Comparison of ENCODE assay signal across 19 cellular contexts in genomic region chr10:29379208-29379607, GRCh38.
"Had no signal": no experiment of that assay in that cellular context is flagged by ENCODE, and none has a peak within 500 bp of the region (broad histone marks: within the 10 kb centered on the region; RNA-seq: fewer than 3 reads in every experiment).

No MANE protein-coding gene starts in this region.

- H3K4me1 ChIP-seq: esophagus squamous epithelium, stomach, testis had no signal

- FAIRE-seq: islet of Langerhans had no signal

- H3K27me3 Mint-ChIP-seq: type B pancreatic cell had no signal

- DNase-seq: activated CD4-positive, alpha-beta T cell treated with anti-CD3 and anti-CD28 coated beads for 1 hour; activated gamma-delta T cell treated with Interleukin-2 at 50 U/mL for 16 hours; amniotic stem cell; dermis blood vessel endothelial cell; effector memory CD4-positive, alpha-beta T cell; esophagus squamous epithelium; foreskin fibroblast; hippocampal formation; left cardiac atrium; sigmoid colon; stimulated activated CD4-positive, alpha-beta T cell treated with anti-CD3 and anti-CD28 coated beads, Interleukin-4, amount 100 ng/mL, for 24 hours; stomach; testis had no signal

- H3K4me3 ChIP-seq: esophagus squamous epithelium, sigmoid colon, stomach, testis had no signal

- ATAC-seq: activated naive CD4-positive, alpha-beta T cell treated with anti-CD3 and anti-CD28 coated beads, Interleukin-2, amount 50 U/mL, for 72 hours; left cardiac atrium; natural killer cell treated with Interleukin-12 subunit alpha and Interleukin-12 subunit beta and Interleukin-15 and Interleukin-18, amount 100 ng/mL, for 72 hours; stimulated activated effector memory CD8-positive, alpha-beta T cell treated with anti-CD3 and anti-CD28 coated beads, Interleukin-12 subunit alpha, Interleukin-12 subunit beta, amount 100 ng/mL, for 72 hours had no signal

- H3K27me3 ChIP-seq: esophagus squamous epithelium, sigmoid colon, stomach, testis had no signal

- H3K9me3 Mint-ChIP-seq: activated naive CD4-positive, alpha-beta T cell treated with anti-CD3 and anti-CD28 coated beads, Interleukin-2, amount 50 U/mL, for 72 hours; natural killer cell treated with Interleukin-12 subunit alpha and Interleukin-12 subunit beta and Interleukin-15 and Interleukin-18, amount 100 ng/mL, for 72 hours; stimulated activated effector memory CD8-positive, alpha-beta T cell treated with anti-CD3 and anti-CD28 coated beads, Interleukin-12 subunit alpha, Interleukin-12 subunit beta, amount 100 ng/mL, for 72 hours had no signal

- H3K27ac Mint-ChIP-seq: activated naive CD4-positive, alpha-beta T cell treated with anti-CD3 and anti-CD28 coated beads, Interleukin-2, amount 50 U/mL, for 72 hours; natural killer cell treated with Interleukin-12 subunit alpha and Interleukin-12 subunit beta and Interleukin-15 and Interleukin-18, amount 100 ng/mL, for 72 hours; stimulated activated effector memory CD8-positive, alpha-beta T cell treated with anti-CD3 and anti-CD28 coated beads, Interleukin-12 subunit alpha, Interleukin-12 subunit beta, amount 100 ng/mL, for 72 hours; type B pancreatic cell had no signal

- H3K36me3 ChIP-seq: esophagus squamous epithelium, sigmoid colon, stomach had no signal

- H3K36me3 Mint-ChIP-seq: activated naive CD4-positive, alpha-beta T cell treated with anti-CD3 and anti-CD28 coated beads, Interleukin-2, amount 50 U/mL, for 72 hours; natural killer cell treated with Interleukin-12 subunit alpha and Interleukin-12 subunit beta and Interleukin-15 and Interleukin-18, amount 100 ng/mL, for 72 hours; stimulated activated effector memory CD8-positive, alpha-beta T cell treated with anti-CD3 and anti-CD28 coated beads, Interleukin-12 subunit alpha, Interleukin-12 subunit beta, amount 100 ng/mL, for 72 hours; type B pancreatic cell had no signal

- H3K9me3 ChIP-seq: esophagus squamous epithelium, sigmoid colon, stomach, testis had no signal

- H3K27ac ChIP-seq: esophagus squamous epithelium, sigmoid colon, stomach, testis, VCaP had no signal

- H3K4me3 Mint-ChIP-seq: natural killer cell treated with Interleukin-12 subunit alpha and Interleukin-12 subunit beta and Interleukin-15 and Interleukin-18, amount 100 ng/mL, for 72 hours; stimulated activated effector memory CD8-positive, alpha-beta T cell treated with anti-CD3 and anti-CD28 coated beads, Interleukin-12 subunit alpha, Interleukin-12 subunit beta, amount 100 ng/mL, for 72 hours; type B pancreatic cell had no signal
